In genomic region chr21:28884976-28885852, GRCh38 we compare ENCODE assay signal across 8 cellular contexts.
DNase-seq lines count a peak whose midpoint lies in the region; ATAC-seq and TF ChIP-seq lines count a peak whose summit lies in the region.

No MANE protein-coding gene starts in this region.

- ATAC-seq in HG03175 (IDR thresholded peaks at IDR 0.05; ENCODE audit: unreplicated experiment) = peak; percentile 97
- peak; percentile 98 for ATAC-seq in WTC11

- in situ Hi-C loops in GM18951 (cut with MboI; ENCODE audit: low sequenced_read_pairs, unreplicated experiment) = no loop called here

- CTCF ChIA-PET in WTC11 (lab: Charles Lee) = interaction anchor here (1.1 kb wide), 1 partner anchor 1549 kb away, joined by 3 read pairs; no protein-coding TSS in a partner anchor

- peaks cover 7% of the 10 kb centered on the region; the same call in 1 of the 2 replicates for H3K4me1 Mint-ChIP-seq in WTC11

- peak overlapping the region; percentile 93 for H3K4me3 Mint-ChIP-seq in WTC11

- H3K27ac ChIP-seq in caudate nucleus (ENCODE audit: low read depth, low read length) = peak overlapping the region; percentile 94

- H3K27ac Mint-ChIP-seq in WTC11 = peak overlapping the region; percentile 94

- DNase-seq in AG08395 (ENCODE audit: low spot score) = peak; percentile 98
- peak; percentile 98 for DNase-seq in NCI-H2227 treated with DMSO at 0.1 percent for 48 hours (lab: John Stamatoyannopoulos, UW)
- peak; percentile 71 for DNase-seq in WTC11 (ENCODE audit: low spot score)
- peak; percentile 19 to 96 (median 82) for DNase-seq in caudate nucleus (lab: John Stamatoyannopoulos, UW)
- peak; percentile 93 for DNase-seq in iris pigment epithelial cell (ENCODE audit: low read depth)
- DNase-seq in stimulated activated CD4-positive, alpha-beta T cell treated with anti-CD3 and anti-CD28 coated beads, Interleukin-12 subunit alpha, Interleukin-12 subunit beta, amount 100 ng/mL, for 24 hours (ENCODE audit: low read depth in 2 of 2) = peak; percentile 84 to 86

- POLR2A ChIA-PET in WTC11 (lab: Charles Lee) = interaction anchor here (0.6 kb wide), 1 partner anchor 63 kb away, joined by 5 read pairs; no protein-coding TSS in a partner anchor

- peaks cover 18% of the 10 kb centered on the region for H3K36me3 Mint-ChIP-seq in WTC11

- peaks cover 4% of the 10 kb centered on the region; the same call in 1 of the 2 replicates for H3K9me3 Mint-ChIP-seq in WTC11

- peak; percentile 88 for TF ChIP-seq POLR2A in GM18951 (IDR thresholded peaks at IDR 0.05; ENCODE audit: extremely low read depth, insufficient read depth, insufficient read length)

- peaks cover 14% of the 10 kb centered on the region for H3K27me3 Mint-ChIP-seq in WTC11 (ENCODE audit: low read depth)

- TF ChIP-seq CTCF in WTC11 (IDR thresholded peaks at IDR 0.05) = no peak

TF ChIP-seq in WTC11, 78 proteins besides CTCF, POLR2A, EP300 and RAD21 (continues in another document):
- TF ChIP-seq CDX4 (CRISPR knock-in tag; IDR thresholded peaks at IDR 0.05; ENCODE audit: borderline replicate concordance) = no peak
- TF ChIP-seq JUN (CRISPR knock-in tag; IDR thresholded peaks at IDR 0.05) = peak; percentile 89; the same call in 1 of the 2 replicates
- TF ChIP-seq OVOL2 (CRISPR knock-in tag; IDR thresholded peaks at IDR 0.05; ENCODE audit: borderline replicate concordance) = no peak
- peak; percentile 71 for TF ChIP-seq USF2 (CRISPR knock-in tag; IDR thresholded peaks at IDR 0.05)
- no peak for TF ChIP-seq NFATC4 (CRISPR knock-in tag; IDR thresholded peaks at IDR 0.05)
- peak; percentile 77; the same call in 1 of the 2 replicates for TF ChIP-seq TCF7 (CRISPR knock-in tag; IDR thresholded peaks at IDR 0.05; ENCODE audit: low read depth)
- 0 out of 2 replicates have a peak, but pooled peaks have one; percentile 57 for TF ChIP-seq E2F1 (CRISPR knock-in tag; IDR thresholded peaks at IDR 0.05)
- no peak for TF ChIP-seq GRHL2 (CRISPR knock-in tag; IDR thresholded peaks at IDR 0.05; ENCODE audit: insufficient replicate concordance, severe bottlenecking)
- TF ChIP-seq ATF3 (CRISPR knock-in tag; conservative IDR thresholded peaks at IDR 0.05) = no peak
- peak; percentile 97 for TF ChIP-seq FOXP1 (CRISPR knock-in tag; IDR thresholded peaks at IDR 0.05; ENCODE audit: borderline replicate concordance)
- no peak for TF ChIP-seq E2F4 (CRISPR knock-in tag; IDR thresholded peaks at IDR 0.05; ENCODE audit: borderline replicate concordance, low read depth)
- TF ChIP-seq, protein P1, sequence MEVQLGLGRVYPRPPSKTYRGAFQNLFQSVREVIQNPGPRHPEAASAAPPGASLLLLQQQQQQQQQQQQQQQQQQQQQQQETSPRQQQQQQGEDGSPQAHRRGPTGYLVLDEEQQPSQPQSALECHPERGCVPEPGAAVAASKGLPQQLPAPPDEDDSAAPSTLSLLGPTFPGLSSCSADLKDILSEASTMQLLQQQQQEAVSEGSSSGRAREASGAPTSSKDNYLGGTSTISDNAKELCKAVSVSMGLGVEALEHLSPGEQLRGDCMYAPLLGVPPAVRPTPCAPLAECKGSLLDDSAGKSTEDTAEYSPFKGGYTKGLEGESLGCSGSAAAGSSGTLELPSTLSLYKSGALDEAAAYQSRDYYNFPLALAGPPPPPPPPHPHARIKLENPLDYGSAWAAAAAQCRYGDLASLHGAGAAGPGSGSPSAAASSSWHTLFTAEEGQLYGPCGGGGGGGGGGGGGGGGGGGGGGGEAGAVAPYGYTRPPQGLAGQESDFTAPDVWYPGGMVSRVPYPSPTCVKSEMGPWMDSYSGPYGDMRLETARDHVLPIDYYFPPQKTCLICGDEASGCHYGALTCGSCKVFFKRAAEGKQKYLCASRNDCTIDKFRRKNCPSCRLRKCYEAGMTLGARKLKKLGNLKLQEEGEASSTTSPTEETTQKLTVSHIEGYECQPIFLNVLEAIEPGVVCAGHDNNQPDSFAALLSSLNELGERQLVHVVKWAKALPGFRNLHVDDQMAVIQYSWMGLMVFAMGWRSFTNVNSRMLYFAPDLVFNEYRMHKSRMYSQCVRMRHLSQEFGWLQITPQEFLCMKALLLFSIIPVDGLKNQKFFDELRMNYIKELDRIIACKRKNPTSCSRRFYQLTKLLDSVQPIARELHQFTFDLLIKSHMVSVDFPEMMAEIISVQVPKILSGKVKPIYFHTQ (CRISPR knock-in tag; IDR thresholded peaks at IDR 0.05) = no peak
- no peak for TF ChIP-seq ZNF416 (CRISPR knock-in tag; IDR thresholded peaks at IDR 0.05)
- no peak for TF ChIP-seq NR3C1 (CRISPR knock-in tag; conservative IDR thresholded peaks at IDR 0.05; ENCODE audit: low read depth)
- TF ChIP-seq SMAD3 (CRISPR knock-in tag; IDR thresholded peaks at IDR 0.05; ENCODE audit: borderline replicate concordance) = peak; percentile 88; the same call in 1 of the 2 replicates
- TF ChIP-seq E2F5 (CRISPR knock-in tag; IDR thresholded peaks at IDR 0.05) = peak; percentile 81; the same call in 1 of the 2 replicates
- TF ChIP-seq ZNF121 (CRISPR knock-in tag; IDR thresholded peaks at IDR 0.05) = peak; percentile 61; the same call in 1 of the 2 replicates
- peak; percentile 85; the same call in 1 of the 2 replicates for TF ChIP-seq ZNF219 (CRISPR knock-in tag; IDR thresholded peaks at IDR 0.05; ENCODE audit: borderline replicate concordance)
- TF ChIP-seq FOXP4 (CRISPR knock-in tag; IDR thresholded peaks at IDR 0.05) = peak; percentile 99
- TF ChIP-seq EMX1 (CRISPR knock-in tag; IDR thresholded peaks at IDR 0.05) = no peak
- peak; percentile 75; the same call in 1 of the 2 replicates for TF ChIP-seq CREM (CRISPR knock-in tag; IDR thresholded peaks at IDR 0.05)
- TF ChIP-seq RORB (CRISPR knock-in tag; IDR thresholded peaks at IDR 0.05) = no peak
- TF ChIP-seq GTF2I (CRISPR knock-in tag; conservative IDR thresholded peaks at IDR 0.05) = no peak
- no peak for TF ChIP-seq PRRX2 (CRISPR knock-in tag; IDR thresholded peaks at IDR 0.05)
- TF ChIP-seq CREB1 (CRISPR knock-in tag; IDR thresholded peaks at IDR 0.05) = peak; percentile 90
- TF ChIP-seq ATF1 (CRISPR knock-in tag; IDR thresholded peaks at IDR 0.05) = no peak

Comparison
In these comparisons a context has a peak if more than half of its experiments do, and no peak if none do; other contexts are left out.
1. Peak in every context shown above with its lines: DNase-seq, ATAC-seq and H3K27ac ChIP-seq.